In genomic region chr4:77893451-77893850, GRCh38 we compare ENCODE assay signal across 14 cellular contexts. TPM values are rescaled to one million over a fixed set of nuclear protein-coding genes. Genes with fewer than 3 reads are reported as not detected.
DNase-seq lines count a peak whose midpoint lies in the region; ATAC-seq and TF ChIP-seq lines count a peak whose summit lies in the region.
"Had no signal": no experiment of that assay in that cellular context is flagged by ENCODE, and none has a peak within 500 bp of the region (broad histone marks: within the 10 kb centered on the region; RNA-seq: fewer than 3 reads in every experiment).

No MANE protein-coding gene starts in this region.

- peaks cover 6% of the 10 kb centered on the region for H3K36me3 Mint-ChIP-seq in HFFc6 (ENCODE audit: low read depth)
- peaks cover 36% of the 10 kb centered on the region for H3K36me3 Mint-ChIP-seq in type B pancreatic cell

- H3K4me3 Mint-ChIP-seq in HFFc6 (no peak overlapping the region), type B pancreatic cell (no peak overlapping the region)
- H3K4me3 Mint-ChIP-seq: activated naive CD4-positive, alpha-beta T cell treated with anti-CD3 and anti-CD28 coated beads, Interleukin-2, amount 50 U/mL, for 24 hours had no signal

- H3K9me3 Mint-ChIP-seq in HFFc6 (no peaks in the 10 kb centered on the region), type B pancreatic cell (no peaks in the 10 kb centered on the region)
- H3K9me3 Mint-ChIP-seq: activated naive CD4-positive, alpha-beta T cell treated with anti-CD3 and anti-CD28 coated beads, Interleukin-2, amount 50 U/mL, for 24 hours had no signal

- no peak for TF ChIP-seq CTCF in HFFc6 (IDR thresholded peaks at IDR 0.05)
- TF ChIP-seq CTCF in type B pancreatic cell (conservative IDR thresholded peaks at IDR 0.05), result no peak

- H3K27ac Mint-ChIP-seq in HFFc6 (no peak overlapping the region), type B pancreatic cell (no peak overlapping the region)
- H3K27ac Mint-ChIP-seq: activated naive CD4-positive, alpha-beta T cell treated with anti-CD3 and anti-CD28 coated beads, Interleukin-2, amount 50 U/mL, for 24 hours had no signal

- DNase-seq in AML-193 (lab: John Stamatoyannopoulos, UW) (peak; percentile 23), MV-4-11 (lab: John Stamatoyannopoulos, UW) (peak; percentile 76), middle frontal gyrus (ENCODE audit: extremely low spot score, low spot score) (no peak), HFFc6 (no peak), DMS 273 treated with DMSO at 0.1 percent for 48 hours (lab: John Stamatoyannopoulos, UW) (no peak), type B pancreatic cell (ENCODE audit: extremely low spot score, unreplicated experiment) (no peak)
- DNase-seq: activated CD4-positive, alpha-beta T cell treated with anti-CD3 and anti-CD28 coated beads for 4 hours; esophagus squamous epithelium; mesendoderm; NCI-H187; stimulated activated CD4-positive, alpha-beta T cell treated with anti-CD3 and anti-CD28 coated beads, Interleukin-12 subunit alpha, Interleukin-12 subunit beta, amount 100 ng/mL, for 4 hours had no signal

- H3K27me3 Mint-ChIP-seq in HFFc6 (ENCODE audit: insufficient read depth) (no peaks in the 10 kb centered on the region), type B pancreatic cell (no peaks in the 10 kb centered on the region)
- H3K27me3 Mint-ChIP-seq: activated naive CD4-positive, alpha-beta T cell treated with anti-CD3 and anti-CD28 coated beads, Interleukin-2, amount 50 U/mL, for 24 hours had no signal

- H3K4me1 Mint-ChIP-seq in HFFc6 (ENCODE audit: low read depth) (no peaks in the 10 kb centered on the region), type B pancreatic cell (ENCODE audit: unreplicated experiment) (no peaks in the 10 kb centered on the region)

- peak; percentile 80 for ATAC-seq in GM18861 (IDR thresholded peaks at IDR 0.05; ENCODE audit: unreplicated experiment)
- ATAC-seq in HG02852 (IDR thresholded peaks at IDR 0.05; ENCODE audit: unreplicated experiment), result peak; percentile 74

RNA-seq across cellular contexts. Expression of gene MRPL1, which starts 30.8 kb away (rescaled TPM):
- 10 to 100 TPM; 29.2 to 48.8 (median 45.1) TPM for total RNA-seq in HFFc6 (2021; fragmentation: NEBNext Ultra II Directional; extraction: Animal tissue kit (Norgen Biotek cat#: 25700))
- total RNA-seq in type B pancreatic cell (ENCODE audit: low replicate concordance), result 27.1 and 44.1 TPM in 2 replicates

Comparison
In these comparisons a context has a peak if more than half of its experiments do, and no peak if none do; other contexts are left out.
1. DNase-seq: peak in AML-193 (2 of 2) and MV-4-11 (single experiment); none in middle frontal gyrus (single experiment), HFFc6 (single experiment), DMS 273 treated with DMSO at 0.1 percent for 48 hours (single experiment) and type B pancreatic cell (single experiment).